In the genomic region with DNA sequence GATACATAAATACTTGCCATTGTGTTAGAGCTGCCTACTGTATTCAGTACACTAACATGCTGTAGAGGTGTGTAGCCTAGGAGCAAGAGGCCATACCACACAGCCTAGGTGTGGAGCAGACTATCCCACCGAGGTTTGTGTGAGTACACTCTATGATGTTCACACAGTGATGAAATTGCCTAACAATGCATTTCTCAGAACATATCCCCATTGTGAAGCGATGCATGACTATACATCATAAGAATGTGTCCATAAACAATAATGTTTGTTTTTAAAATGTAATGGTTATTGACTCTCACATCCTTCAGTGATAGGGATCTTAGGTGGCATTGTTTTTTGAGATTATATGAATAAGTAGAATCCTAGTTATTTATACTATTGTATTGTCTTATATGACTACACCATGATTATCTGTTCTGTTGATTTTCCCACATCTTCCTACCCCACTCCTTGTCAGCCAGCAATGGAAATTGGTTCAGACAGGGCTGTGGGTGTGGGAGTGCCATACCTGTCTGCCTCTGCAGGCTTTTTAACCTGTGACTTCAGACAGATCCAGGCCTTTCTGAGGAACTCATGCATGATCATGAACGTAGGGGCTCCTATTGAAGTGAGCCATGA, we compare ENCODE assay signal across 22 cellular contexts. TPM values are rescaled to one million over a fixed set of nuclear protein-coding genes. Genes with fewer than 3 reads are reported as not detected.
"Had no signal": no experiment of that assay in that cellular context is flagged by ENCODE, and none has a peak within 500 bp of the region (broad histone marks: within the 10 kb centered on the region; RNA-seq: fewer than 3 reads in every experiment).

No MANE protein-coding gene starts in this region.

- H3K4me3 ChIP-seq: adrenal gland, coronary artery, gastrocnemius medialis, left ventricle myocardium inferior, neural progenitor cell, psoas muscle, upper lobe of right lung had no signal

- H3K27me3 ChIP-seq: adrenal gland, neural progenitor cell, upper lobe of right lung had no signal

- H3K4me1 ChIP-seq: adrenal gland, gastrocnemius medialis, left ventricle myocardium inferior, psoas muscle, upper lobe of right lung had no signal

- H3K36me3 ChIP-seq: adrenal gland, gastrocnemius medialis, left ventricle myocardium inferior, neural progenitor cell, upper lobe of right lung, WERI-Rb-1 had no signal

- H3K4me3 Mint-ChIP-seq: activated CD4-positive, alpha-beta T cell treated with anti-CD3 and anti-CD28 coated beads, Interleukin-2, amount 10 ng/mL, durations not matched to agents 7 days and 5 days; activated CD8-positive, alpha-beta T cell treated with anti-CD3 and anti-CD28 coated beads, Interleukin-2, amount 10 ng/mL, durations not matched to agents 7 days and 5 days; activated naive CD4-positive, alpha-beta T cell treated with anti-CD3 and anti-CD28 coated beads, Interleukin-2, amount 50 U/mL, for 24 hours; mesothelial cell of epicardium; naive thymus-derived CD8-positive, alpha-beta T cell; neural progenitor cell had no signal

- H3K4me1 Mint-ChIP-seq: activated CD4-positive, alpha-beta T cell treated with anti-CD3 and anti-CD28 coated beads, Interleukin-2, amount 10 ng/mL, durations not matched to agents 7 days and 5 days; activated naive CD4-positive, alpha-beta T cell treated with anti-CD3 and anti-CD28 coated beads, Interleukin-2, amount 50 U/mL, for 24 hours; mesothelial cell of epicardium; naive thymus-derived CD8-positive, alpha-beta T cell had no signal

- ATAC-seq: activated CD8-positive, alpha-beta T cell treated with anti-CD3 and anti-CD28 coated beads, Interleukin-2, amount 10 ng/mL, durations not matched to agents 7 days and 5 days; esophagus mucosa; gastrocnemius medialis; naive thymus-derived CD8-positive, alpha-beta T cell; psoas muscle; right cardiac atrium; stimulated activated naive CD8-positive, alpha-beta T cell treated with anti-CD3 and anti-CD28 coated beads, Interleukin-15, Interleukin-2, amounts not matched to agents 100 U/mL and 50 U/mL, for 24 hours; upper lobe of right lung had no signal

- H3K36me3 Mint-ChIP-seq: activated naive CD4-positive, alpha-beta T cell treated with anti-CD3 and anti-CD28 coated beads, Interleukin-2, amount 50 U/mL, for 24 hours; mesothelial cell of epicardium; naive thymus-derived CD8-positive, alpha-beta T cell; neural progenitor cell had no signal

- H3K9me3 ChIP-seq: adrenal gland, gastrocnemius medialis, left ventricle myocardium inferior, psoas muscle, upper lobe of right lung had no signal

- DNase-seq: activated CD4-positive, alpha-beta T cell treated with anti-CD3 and anti-CD28 coated beads, Interleukin-2, amount 10 ng/mL, durations not matched to agents 7 days and 5 days; activated CD4-positive, CD25-positive, alpha-beta regulatory T cell treated with anti-CD3 and anti-CD28 coated beads, Interleukin-2, amount 50 U/mL, for 72 hours; activated CD8-positive, alpha-beta T cell treated with anti-CD3 and anti-CD28 coated beads, Interleukin-2, amount 10 ng/mL, durations not matched to agents 7 days and 5 days; activated gamma-delta T cell treated with Interleukin-2 at 50 U/mL for 16 hours; adrenal gland; gastrocnemius medialis; hippocampal formation; left ventricle myocardium inferior; naive thymus-derived CD8-positive, alpha-beta T cell; psoas muscle; right cardiac atrium; stimulated activated CD4-positive, alpha-beta T cell treated with anti-CD3 and anti-CD28 coated beads, Interleukin-12 subunit alpha, Interleukin-12 subunit beta, amount 100 ng/mL, for 4 hours; stimulated activated CD4-positive, alpha-beta T cell treated with anti-CD3 and anti-CD28 coated beads, Interleukin-4, amount 100 ng/mL, for 4 hours; stimulated activated naive CD8-positive, alpha-beta T cell treated with anti-CD3 and anti-CD28 coated beads, Interleukin-15, Interleukin-2, amounts not matched to agents 100 U/mL and 50 U/mL, for 24 hours; upper lobe of right lung; WERI-Rb-1 had no signal

- H3K9me3 Mint-ChIP-seq: activated CD4-positive, alpha-beta T cell treated with anti-CD3 and anti-CD28 coated beads, Interleukin-2, amount 10 ng/mL, durations not matched to agents 7 days and 5 days; activated naive CD4-positive, alpha-beta T cell treated with anti-CD3 and anti-CD28 coated beads, Interleukin-2, amount 50 U/mL, for 24 hours; mesothelial cell of epicardium had no signal

- H3K27ac ChIP-seq: adrenal gland, coronary artery, gastrocnemius medialis, left ventricle myocardium inferior, neural progenitor cell, psoas muscle, upper lobe of right lung, WERI-Rb-1 had no signal

- H3K27ac Mint-ChIP-seq: activated CD4-positive, alpha-beta T cell treated with anti-CD3 and anti-CD28 coated beads, Interleukin-2, amount 10 ng/mL, durations not matched to agents 7 days and 5 days; activated CD8-positive, alpha-beta T cell treated with anti-CD3 and anti-CD28 coated beads, Interleukin-2, amount 10 ng/mL, durations not matched to agents 7 days and 5 days; activated naive CD4-positive, alpha-beta T cell treated with anti-CD3 and anti-CD28 coated beads, Interleukin-2, amount 50 U/mL, for 24 hours; mesothelial cell of epicardium; naive thymus-derived CD8-positive, alpha-beta T cell; neural progenitor cell had no signal

RNA-seq across cellular contexts. Expression of a gene that starts 13.6 kb away (rescaled TPM):
- total RNA-seq: left ventricle myocardium inferior; naive thymus-derived CD8-positive, alpha-beta T cell; osteocyte; right cardiac atrium had no signal
